In genomic region chr17:16381496-16381820, GRCh38 we compare ENCODE assay signal across 8 cellular contexts. TPM values are rescaled to one million over a fixed set of nuclear protein-coding genes. Genes with fewer than 3 reads are reported as not detected.
DNase-seq lines count a peak whose midpoint lies in the region; ATAC-seq, FAIRE-seq and TF ChIP-seq lines count a peak whose summit lies in the region.

No MANE protein-coding gene starts in this region.

- ATAC-seq in HG03378 (IDR thresholded peaks at IDR 0.05; ENCODE audit: unreplicated experiment) (peak; percentile 6), HG03196 (IDR thresholded peaks at IDR 0.05; ENCODE audit: unreplicated experiment) (no peak)

- peaks cover 15% of the 10 kb centered on the region for H3K36me3 Mint-ChIP-seq in activated naive CD8-positive, alpha-beta T cell
- peaks cover 8 to 27% (median 11%) of the 10 kb centered on the region in 3 donors for H3K36me3 Mint-ChIP-seq in immature natural killer cell

- no peak for TF ChIP-seq POLR2A in GM12891 (IDR thresholded peaks at IDR 0.05; ENCODE audit: low read depth, low read length)

- DNase-seq in GM12891 (ENCODE audit: insufficient read length, low spot score) (no peak), immature natural killer cell (no peak), SIG-M5 treated with dmso at 0.1 percent for 504 hours (lab: John Stamatoyannopoulos, UW; ENCODE audit: unreplicated experiment) (no peak), AML-193 (lab: John Stamatoyannopoulos, UW) (no peak)
- peak in 2 of 3 donors; percentile 31 to 32 for DNase-seq in stimulated activated CD4-positive, alpha-beta T cell treated with anti-CD3 and anti-CD28 coated beads, TNF-alpha, amount 100 ng/mL, for 48 hours (ENCODE audit: low read depth in 3 of 3)

- H3K27ac Mint-ChIP-seq in activated naive CD8-positive, alpha-beta T cell: peak overlapping the region; percentile 98
- H3K27ac Mint-ChIP-seq in immature natural killer cell: peak overlapping the region; percentile 96 to 99 (median 98)

- peak overlapping the region; percentile 91 for H3K4me3 Mint-ChIP-seq in activated naive CD8-positive, alpha-beta T cell
- peak overlapping the region; percentile 89 to 96 (median 93) for H3K4me3 Mint-ChIP-seq in immature natural killer cell

- H3K27me3 Mint-ChIP-seq in activated naive CD8-positive, alpha-beta T cell: no peaks in the 10 kb centered on the region
- peaks cover 14 to 22% (median 16%) of the 10 kb centered on the region in 3 donors for H3K27me3 Mint-ChIP-seq in immature natural killer cell (ENCODE audit: low read depth in 3 of 3)

- no peaks in the 10 kb centered on the region for H3K9me3 Mint-ChIP-seq in activated naive CD8-positive, alpha-beta T cell (ENCODE audit: low read depth)
- H3K9me3 Mint-ChIP-seq in immature natural killer cell: no peaks in the 10 kb centered on the region

- peak; percentile 9 for FAIRE-seq in GM12891 (lab: Jason Lieb, UNC)

- H3K4me1 Mint-ChIP-seq in activated naive CD8-positive, alpha-beta T cell (ENCODE audit: low read depth): peaks cover 35% of the 10 kb centered on the region
- peaks cover 43 to 48% of the 10 kb centered on the region in 2 donors for H3K4me1 Mint-ChIP-seq in immature natural killer cell

TF ChIP-seq in GM12891, 5 proteins besides CTCF, POLR2A, EP300 and RAD21:
- TF ChIP-seq SPI1 (IDR thresholded peaks at IDR 0.05; ENCODE audit: low read depth, low read length) (no peak), POU2F2 (IDR thresholded peaks at IDR 0.05; ENCODE audit: low read depth, low read length) (no peak; the same call in 1 of the 2 replicates)

RNA-seq across cellular contexts. Expression of gene UBB, which starts 0.6 kb away (rescaled TPM):
- polyA plus RNA-seq in GM12891 (2012; ENCODE audit: low read depth, missing spikeins): 1,983 TPM
- 1,000 to 10,000 TPM; 3,354 to 4,873 (median 3,832) TPM for polyA plus RNA-seq in immature natural killer cell

RNA-seq across cellular contexts. Expression of gene CENPV, which starts 28.2 kb away (rescaled TPM):
- 57.4 TPM for polyA plus RNA-seq in GM12891 (2012; ENCODE audit: low read depth, missing spikeins)
- 10 to 100 TPM; 14.2 to 28.1 (median 23.1) TPM for polyA plus RNA-seq in immature natural killer cell

RNA-seq across cellular contexts. Expression of gene TRPV2, which starts 33.9 kb away (rescaled TPM):
- polyA plus RNA-seq in GM12891 (2012; ENCODE audit: low read depth, missing spikeins): 49.5 TPM
- 100 to 1,000 TPM; 151 to 206 (median 202) TPM for polyA plus RNA-seq in immature natural killer cell

Comparison
In these comparisons a context has a peak if more than half of its experiments do, and no peak if none do; other contexts are left out.
1. DNase-seq: peak in stimulated activated CD4-positive, alpha-beta T cell treated with anti-CD3 and anti-CD28 coated beads, TNF-alpha, amount 100 ng/mL, for 48 hours (2 of 3); none in GM12891 (single experiment), immature natural killer cell (0 of 3), SIG-M5 treated with dmso at 0.1 percent for 504 hours (single experiment) and AML-193 (0 of 2).